In genomic region chr7:32075612-32076011, GRCh38 we compare ENCODE assay signal across 2 cellular contexts.
TF ChIP-seq lines count a peak whose summit lies in the region.

No MANE protein-coding gene starts in this region.

TF ChIP-seq in IMR-90, 13 proteins besides CTCF, POLR2A, EP300 and RAD21 (continued from another document):
- TF ChIP-seq RFX5 (IDR thresholded peaks at IDR 0.05; ENCODE audit: low read depth, low read length) = no peak
- TF ChIP-seq, protein P1, sequence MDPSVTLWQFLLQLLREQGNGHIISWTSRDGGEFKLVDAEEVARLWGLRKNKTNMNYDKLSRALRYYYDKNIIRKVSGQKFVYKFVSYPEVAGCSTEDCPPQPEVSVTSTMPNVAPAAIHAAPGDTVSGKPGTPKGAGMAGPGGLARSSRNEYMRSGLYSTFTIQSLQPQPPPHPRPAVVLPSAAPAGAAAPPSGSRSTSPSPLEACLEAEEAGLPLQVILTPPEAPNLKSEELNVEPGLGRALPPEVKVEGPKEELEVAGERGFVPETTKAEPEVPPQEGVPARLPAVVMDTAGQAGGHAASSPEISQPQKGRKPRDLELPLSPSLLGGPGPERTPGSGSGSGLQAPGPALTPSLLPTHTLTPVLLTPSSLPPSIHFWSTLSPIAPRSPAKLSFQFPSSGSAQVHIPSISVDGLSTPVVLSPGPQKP (IDR thresholded peaks at IDR 0.05; ENCODE audit: borderline replicate concordance, low read depth, low read length) = no peak

TF ChIP-seq in GM23338, 12 proteins besides CTCF, POLR2A, EP300 and RAD21 (continued from another document):
- TF ChIP-seq ZNF462 (CRISPR knock-in tag; IDR thresholded peaks at IDR 0.05) (no peak), POLR2AphosphoS5 (IDR thresholded peaks at IDR 0.05; ENCODE audit: low read depth) (no peak), EZH2phosphoT487 (IDR thresholded peaks at IDR 0.05; ENCODE audit: unreplicated experiment) (no peak), CREB1 (CRISPR knock-in tag; IDR thresholded peaks at IDR 0.05; ENCODE audit: low read depth) (no peak), NANOG (IDR thresholded peaks at IDR 0.05; ENCODE audit: borderline replicate concordance) (no peak), STAT1 (IDR thresholded peaks at IDR 0.05; ENCODE audit: unreplicated experiment) (no peak), REST (IDR thresholded peaks at IDR 0.05; ENCODE audit: unreplicated experiment) (no peak)
- TF ChIP-seq, protein P2, sequence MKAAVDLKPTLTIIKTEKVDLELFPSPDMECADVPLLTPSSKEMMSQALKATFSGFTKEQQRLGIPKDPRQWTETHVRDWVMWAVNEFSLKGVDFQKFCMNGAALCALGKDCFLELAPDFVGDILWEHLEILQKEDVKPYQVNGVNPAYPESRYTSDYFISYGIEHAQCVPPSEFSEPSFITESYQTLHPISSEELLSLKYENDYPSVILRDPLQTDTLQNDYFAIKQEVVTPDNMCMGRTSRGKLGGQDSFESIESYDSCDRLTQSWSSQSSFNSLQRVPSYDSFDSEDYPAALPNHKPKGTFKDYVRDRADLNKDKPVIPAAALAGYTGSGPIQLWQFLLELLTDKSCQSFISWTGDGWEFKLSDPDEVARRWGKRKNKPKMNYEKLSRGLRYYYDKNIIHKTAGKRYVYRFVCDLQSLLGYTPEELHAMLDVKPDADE (IDR thresholded peaks at IDR 0.05) = no peak
TF ChIP-seq in GM23338: peak in this region for 0.
